Comparison of ENCODE assay signal across 21 cellular contexts in the genomic region with DNA sequence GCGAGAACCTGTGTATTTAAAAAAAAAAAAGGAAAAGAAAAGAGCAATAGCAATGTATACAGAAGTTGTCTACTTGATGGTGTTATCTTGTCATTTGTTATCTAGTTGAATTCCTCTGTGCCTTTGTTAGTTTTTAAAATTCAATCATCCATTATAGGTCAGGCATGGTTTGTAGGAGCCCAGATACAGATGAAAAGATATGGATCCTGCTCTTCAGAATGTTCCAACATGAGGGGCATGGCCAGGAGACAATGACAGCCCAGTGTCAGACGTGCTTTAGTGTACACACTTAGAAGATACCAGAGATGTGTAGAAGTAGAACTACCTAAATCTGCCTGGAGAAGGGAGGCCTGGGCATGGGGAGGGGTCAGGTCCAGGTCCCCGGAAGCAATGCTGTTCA. TPM values are rescaled to one million over a fixed set of nuclear protein-coding genes. Genes with fewer than 3 reads are reported as not detected.
A peak's percentile ranks its signal among the peaks of the same experiment; 100 is the strongest.
DNase-seq lines count a peak whose midpoint lies in the region; ATAC-seq and TF ChIP-seq lines count a peak whose summit lies in the region.
"Had no signal": no experiment of that assay in that cellular context is flagged by ENCODE, and none has a peak within 500 bp of the region (broad histone marks: within the 10 kb centered on the region; RNA-seq: fewer than 3 reads in every experiment).

No MANE protein-coding gene starts in this region.

- H3K9me3 Mint-ChIP-seq in Caco-2 (ENCODE audit: unreplicated experiment) (peaks cover 9% of the 10 kb centered on the region), osteocyte (ENCODE audit: unreplicated experiment) (no peaks in the 10 kb centered on the region), progenitor cell of endocrine pancreas (ENCODE audit: low read depth) (no peaks in the 10 kb centered on the region)
- H3K9me3 Mint-ChIP-seq: CD4-positive, alpha-beta T cell had no signal

- peaks cover 2% of the 10 kb centered on the region; the same call in 1 of the 2 replicates for H3K36me3 ChIP-seq in Caco-2 (ENCODE audit: control insufficient read depth, insufficient read depth, low read length)
- H3K36me3 ChIP-seq: BE2C; BLaER1 treated with 17β-estradiol and CSF1 and Interleukin-3, amounts not matched to agents 10 nM and 100 nM had no signal

- CTCF ChIA-PET in Caco-2 (lab: Charles Lee): interaction anchor here (0.6 kb wide), 1 partner anchor 95 kb away, joined by 3 read pairs; no protein-coding TSS in a partner anchor

- no TSS peak for BruUV-seq in Caco-2 (replicated peaks; lab: Mats Ljungman, UMichigan)

- H3K27me3 Mint-ChIP-seq in Caco-2 (ENCODE audit: insufficient read depth, unreplicated experiment) (no peaks in the 10 kb centered on the region), osteocyte (ENCODE audit: unreplicated experiment) (no peaks in the 10 kb centered on the region), progenitor cell of endocrine pancreas (no peaks in the 10 kb centered on the region)

- intact Hi-C loops in Caco-2 (cut with micrococcal nuclease; ENCODE audit: unreplicated experiment): no loop called here

- H3K4me1 ChIP-seq in Caco-2: peaks cover 42% of the 10 kb centered on the region
- H3K4me1 ChIP-seq: A549, BE2C had no signal

- no peak overlapping the region for H3K4me3 ChIP-seq in Caco-2 (ENCODE audit: low read depth, low read length)
- H3K4me3 ChIP-seq: A549; BLaER1 treated with 17β-estradiol and CSF1 and Interleukin-3, amounts not matched to agents 10 nM and 100 nM had no signal

- H3K27ac Mint-ChIP-seq in Caco-2 (ENCODE audit: unreplicated experiment) (peak overlapping the region; percentile 4), osteocyte (ENCODE audit: unreplicated experiment) (no peak overlapping the region), progenitor cell of endocrine pancreas (peak overlapping the region; percentile 44)
- H3K27ac Mint-ChIP-seq: CD4-positive, alpha-beta T cell; CD8-positive, alpha-beta memory T cell had no signal

- H3K4me1 Mint-ChIP-seq in Caco-2 (ENCODE audit: low read depth, unreplicated experiment) (peaks cover 18% of the 10 kb centered on the region), osteocyte (ENCODE audit: unreplicated experiment) (no peaks in the 10 kb centered on the region), progenitor cell of endocrine pancreas (ENCODE audit: low read depth) (no peaks in the 10 kb centered on the region)
- H3K4me1 Mint-ChIP-seq: CD8-positive, alpha-beta memory T cell had no signal

- H3K9me3 ChIP-seq in Caco-2: no peaks in the 10 kb centered on the region
- H3K9me3 ChIP-seq: A549, BE2C had no signal

- no peaks in the 10 kb centered on the region for H3K27me3 ChIP-seq in Caco-2 (replicated peaks; ENCODE audit: control insufficient read depth, insufficient read depth, low read length)
- H3K27me3 ChIP-seq: BLaER1 treated with 17β-estradiol and CSF1 and Interleukin-3, amounts not matched to agents 10 nM and 100 nM had no signal

- TF ChIP-seq CTCF in Caco-2 (IDR thresholded peaks at IDR 0.05; ENCODE audit: insufficient read depth in 1 of 2, low read depth in 1 of 2, low read length in 1 of 2, severe bottlenecking in 1 of 2, unreplicated experiment in 1 of 2) (no peak), osteocyte (IDR thresholded peaks at IDR 0.05) (no peak), progenitor cell of endocrine pancreas (IDR thresholded peaks at IDR 0.05; ENCODE audit: unreplicated experiment) (no peak)

- POLR2A ChIA-PET in Caco-2 (lab: Charles Lee): no interaction called here

- ATAC-seq in GM21423 (IDR thresholded peaks at IDR 0.05; ENCODE audit: unreplicated experiment) (no peak), GM19023 (IDR thresholded peaks at IDR 0.05; ENCODE audit: unreplicated experiment) (no peak), GM21390 (IDR thresholded peaks at IDR 0.05; ENCODE audit: unreplicated experiment) (no peak), HG03196 (IDR thresholded peaks at IDR 0.05; ENCODE audit: unreplicated experiment) (no peak)
- ATAC-seq: A549 had no signal

- no peak overlapping the region for H3K4me3 Mint-ChIP-seq in Caco-2 (ENCODE audit: unreplicated experiment)
- no peak overlapping the region for H3K4me3 Mint-ChIP-seq in osteocyte (ENCODE audit: unreplicated experiment)
- H3K4me3 Mint-ChIP-seq in progenitor cell of endocrine pancreas (ENCODE audit: low read depth): no peak overlapping the region
- H3K4me3 Mint-ChIP-seq: CD14-positive monocyte; CD4-positive, alpha-beta T cell; CD8-positive, alpha-beta memory T cell had no signal

- DNase-seq in Caco-2 (no peak), SK-N-DZ (ENCODE audit: low spot score) (peak; percentile 57), osteocyte (ENCODE audit: extremely low spot score, unreplicated experiment) (peak; percentile 46), progenitor cell of endocrine pancreas (ENCODE audit: low spot score, unreplicated experiment) (no peak)
- DNase-seq: 8988T; ACHN; AML-193; BE2C; Calu3; CD4-positive, alpha-beta T cell; CD8-positive, alpha-beta memory T cell; DND-41; H7; HCEC 1CT had no signal

- H3K36me3 Mint-ChIP-seq in Caco-2 (ENCODE audit: insufficient read depth, unreplicated experiment): no peaks in the 10 kb centered on the region
- peaks cover 37% of the 10 kb centered on the region for H3K36me3 Mint-ChIP-seq in osteocyte (ENCODE audit: unreplicated experiment)
- H3K36me3 Mint-ChIP-seq in progenitor cell of endocrine pancreas (ENCODE audit: insufficient read depth): peaks cover 13% of the 10 kb centered on the region
- H3K36me3 Mint-ChIP-seq: CD8-positive, alpha-beta memory T cell had no signal

RNA-seq across cellular contexts. Expression of a gene that starts 16.6 kb away (rescaled TPM):
- total RNA-seq in Caco-2 (2022) (15.8 and 16.5 TPM in 2 replicates), osteocyte (25.6 and 27.9 TPM in 2 replicates), progenitor cell of endocrine pancreas (14.3 and 18.3 TPM in 2 replicates)
- not detected in 2 replicates for polyA plus RNA-seq in SK-N-DZ (2014; cell fraction: cytosol; rRNA removed)
- polyA plus RNA-seq in SK-N-DZ (2014; cell fraction: nucleus; rRNA removed): not detected in 2 replicates
- total RNA-seq: CD4-positive, alpha-beta T cell; CD8-positive, alpha-beta memory T cell had no signal
- polyA plus RNA-seq: CD8-positive, alpha-beta memory T cell had no signal

RNA-seq across cellular contexts. Expression of a gene that starts 22.0 kb away (rescaled TPM):
- total RNA-seq in Caco-2 (2022) (88.7 and 93.0 TPM in 2 replicates), osteocyte (1.8 and 2.1 TPM in 2 replicates), progenitor cell of endocrine pancreas (37.1 and 40.5 TPM in 2 replicates)
- 22.1 and 22.3 TPM in 2 replicates for polyA plus RNA-seq in SK-N-DZ (2014; cell fraction: cytosol; rRNA removed)
- 26.3 and 27.9 TPM in 2 replicates for polyA plus RNA-seq in SK-N-DZ (2014; cell fraction: nucleus; rRNA removed)
- total RNA-seq: CD4-positive, alpha-beta T cell; CD8-positive, alpha-beta memory T cell had no signal
- polyA plus RNA-seq: CD8-positive, alpha-beta memory T cell had no signal

Comparison
In these comparisons a context has a peak if more than half of its experiments do, and no peak if none do; other contexts are left out.
1. DNase-seq: peak in SK-N-DZ (single experiment) and osteocyte (single experiment); none in Caco-2 (0 of 2) and progenitor cell of endocrine pancreas (single experiment).
2. RNA of a gene that starts 22.0 kb away (total RNA-seq): 88.7 to 93.0 TPM in Caco-2 and 37.1 to 40.5 TPM in progenitor cell of endocrine pancreas; 1.8 to 2.1 TPM in osteocyte; every median in the first group is over 10 times any median in the second.